In genomic region chr19:8361921-8362793, GRCh38 we compare ENCODE assay signal across 8 cellular contexts. TPM values are rescaled to one million over a fixed set of nuclear protein-coding genes. Genes with fewer than 3 reads are reported as not detected.
DNase-seq lines count a peak whose midpoint lies in the region; ATAC-seq lines count a peak whose summit lies in the region.

No MANE protein-coding gene starts in this region.

- intact Hi-C loops in left ventricle myocardium superior (cut with micrococcal nuclease) (no loop called here), sciatic nerve (cut with DNase I) (no loop called here)

- peak; percentile 71 for ATAC-seq in left ventricle myocardium superior
- peak; percentile 71 for ATAC-seq in sciatic nerve
- no peak for ATAC-seq in HG03280 (IDR thresholded peaks at IDR 0.05; ENCODE audit: unreplicated experiment)

- DNase-seq in Daoy (ENCODE audit: low read depth), result peak; percentile 99
- DNase-seq in NCI-H2029 treated with DMSO at 0.1 percent for 48 hours (lab: John Stamatoyannopoulos, UW), result peak; percentile 93
- DNase-seq in amniotic epithelial cell (ENCODE audit: low read depth), result peak; percentile 98
- DNase-seq in left ventricle myocardium superior, result peak; percentile 96
- peak; percentile 92 for DNase-seq in sciatic nerve (ENCODE audit: low spot score)
- DNase-seq in NCI-H1436 (lab: John Stamatoyannopoulos, UW), result no peak
- DNase-seq in NCI-H82 (lab: John Stamatoyannopoulos, UW), result no peak

RNA-seq across cellular contexts. Expression of gene ANGPTL4, which starts 1.8 kb away (rescaled TPM):
- 0.86 TPM in 1 of 2 replicates, not detected in the other for total RNA-seq in Daoy (2014; rRNA removed; shearing (Covaris generic))
- total RNA-seq in left ventricle myocardium superior, result 11.7 TPM
- 9.2 TPM for total RNA-seq in sciatic nerve

RNA-seq across cellular contexts. Expression of gene KANK3, which starts 19.1 kb away (rescaled TPM):
- total RNA-seq in Daoy (2014; rRNA removed; shearing (Covaris generic)), result 0.40 TPM in 1 of 2 replicates, not detected in the other
- 22.8 TPM for total RNA-seq in left ventricle myocardium superior
- 28.2 TPM for total RNA-seq in sciatic nerve

RNA-seq across cellular contexts. Expression of gene RAB11B, which starts 28.0 kb away (rescaled TPM):
- 3.5 and 9.0 TPM in 2 replicates for total RNA-seq in Daoy (2014; rRNA removed; shearing (Covaris generic))
- 162 TPM for total RNA-seq in left ventricle myocardium superior
- 91.6 TPM for total RNA-seq in sciatic nerve

RNA-seq across cellular contexts. Expression of gene RPS28, which starts 40.9 kb away (rescaled TPM):
- total RNA-seq in Daoy (2014; rRNA removed; shearing (Covaris generic)), result 153 and 281 TPM in 2 replicates
- 1,189 TPM for total RNA-seq in left ventricle myocardium superior
- total RNA-seq in sciatic nerve, result 893 TPM

RNA-seq across cellular contexts. Expression of gene NDUFA7, which starts 41.0 kb away (rescaled TPM):
- total RNA-seq in Daoy (2014; rRNA removed; shearing (Covaris generic)), result 17.0 and 22.6 TPM in 2 replicates
- 134 TPM for total RNA-seq in left ventricle myocardium superior
- total RNA-seq in sciatic nerve, result 24.7 TPM

Comparison
In these comparisons a context has a peak if more than half of its experiments do, and no peak if none do; other contexts are left out.
1. DNase-seq: peak in Daoy (single experiment), NCI-H2029 treated with DMSO at 0.1 percent for 48 hours (single experiment), amniotic epithelial cell (single experiment), left ventricle myocardium superior (single experiment) and sciatic nerve (single experiment); none in NCI-H1436 (single experiment) and NCI-H82 (single experiment).
2. RNA of gene KANK3, which starts 19.1 kb away (total RNA-seq): 28.2 TPM in sciatic nerve (single experiment) and 22.8 TPM in left ventricle myocardium superior (single experiment); 0.40 TPM in Daoy; every median in the first group is over 10 times any median in the second.